Comparison of ENCODE assay signal across 21 cellular contexts in the genomic region with DNA sequence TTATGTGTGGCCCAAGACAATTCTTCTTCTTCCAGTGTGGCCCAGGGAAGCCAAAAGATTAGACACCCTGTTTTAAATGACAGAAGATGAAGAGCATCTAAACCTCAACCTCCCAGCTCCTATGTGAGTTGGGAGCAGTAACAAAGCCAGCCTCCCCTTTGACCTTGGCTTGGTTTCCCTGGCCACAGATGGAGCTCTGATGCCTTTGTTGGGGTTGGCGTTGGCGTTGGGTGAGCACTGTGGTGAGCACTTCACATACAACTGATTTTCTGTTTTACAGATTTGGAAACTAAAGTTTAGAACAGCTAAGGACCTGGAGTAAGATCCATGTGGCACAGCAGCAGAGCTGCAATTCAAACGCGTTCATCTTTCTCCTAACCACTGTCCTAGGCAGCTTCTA. TPM values are rescaled to one million over a fixed set of nuclear protein-coding genes. Genes with fewer than 3 reads are reported as not detected.
"Had no signal": no experiment of that assay in that cellular context is flagged by ENCODE, and none has a peak within 500 bp of the region (broad histone marks: within the 10 kb centered on the region; RNA-seq: fewer than 3 reads in every experiment).

No MANE protein-coding gene starts in this region.

- H3K27ac ChIP-seq: cardiac muscle cell, colonic mucosa, neural progenitor cell, ovary had no signal

- H3K27me3 ChIP-seq: cardiac muscle cell, colonic mucosa, heart right ventricle, neural progenitor cell, ovary, testis had no signal

- H3K4me2 ChIP-seq: neural progenitor cell had no signal

- H2AFZ ChIP-seq: neural progenitor cell had no signal

- H3K36me3 ChIP-seq: cardiac muscle cell, colonic mucosa, lower lobe of right lung, neural progenitor cell, ovary had no signal

- ATAC-seq: heart right ventricle; left cardiac atrium; lower lobe of right lung; stimulated activated naive CD8-positive, alpha-beta T cell treated with anti-CD3 and anti-CD28 coated beads, Interleukin-15, Interleukin-2, amounts not matched to agents 100 U/mL and 50 U/mL, for 24 hours had no signal

- DNase-seq: activated naive CD4-positive, alpha-beta T cell treated with anti-CD3 and anti-CD28 coated beads for 36 hours; colonic mucosa; effector CD8-positive, alpha-beta T cell; heart right ventricle; left cardiac atrium; lower lobe of right lung; ovary; small intestine; stimulated activated CD4-positive, alpha-beta T cell treated with anti-CD3 and anti-CD28 coated beads, Interleukin-4, amount 100 ng/mL, for 4 hours; stimulated activated CD8-positive, alpha-beta memory T cell treated with anti-CD3 and anti-CD28 coated beads, Interleukin-4, amount 100 ng/mL, for 48 hours; stimulated activated naive CD8-positive, alpha-beta T cell treated with anti-CD3 and anti-CD28 coated beads, Interleukin-15, Interleukin-2, amounts not matched to agents 100 U/mL and 50 U/mL, for 24 hours; T-helper 9 cell; testis had no signal

- H3K9ac ChIP-seq: neural progenitor cell had no signal

- H3K4me3 ChIP-seq: cardiac muscle cell, colonic mucosa, heart right ventricle, lower lobe of right lung, neural progenitor cell, ovary, SK-N-MC, testis had no signal

- H3K9me3 ChIP-seq: colonic mucosa, heart right ventricle, lower lobe of right lung, ovary, testis had no signal

- H3K4me1 ChIP-seq: colonic mucosa, neural progenitor cell had no signal

- FAIRE-seq: endothelial cell of umbilical vein, frontal cortex, small intestine, urothelium cell line had no signal

RNA-seq across cellular contexts. Expression of a gene that starts 22.1 kb away (rescaled TPM):
- total RNA-seq: activated CD8-positive, alpha-beta memory T cell treated with anti-CD3 and anti-CD28 coated beads for 36 hours; activated naive CD4-positive, alpha-beta T cell treated with anti-CD3 and anti-CD28 coated beads for 36 hours; activated T-helper 2 cell treated with anti-CD3 and anti-CD28 coated beads, Interferon-gamma antibody, Interleukin-2, Interleukin-4, amounts not matched to agents 10 μg/mL and 5 μg/mL and 100 μg/mL, durations not matched to agents 14 hours and 24 hours and 36 hours had no signal
